16 cellular contexts compared by ENCODE assay signal in the genomic region with DNA sequence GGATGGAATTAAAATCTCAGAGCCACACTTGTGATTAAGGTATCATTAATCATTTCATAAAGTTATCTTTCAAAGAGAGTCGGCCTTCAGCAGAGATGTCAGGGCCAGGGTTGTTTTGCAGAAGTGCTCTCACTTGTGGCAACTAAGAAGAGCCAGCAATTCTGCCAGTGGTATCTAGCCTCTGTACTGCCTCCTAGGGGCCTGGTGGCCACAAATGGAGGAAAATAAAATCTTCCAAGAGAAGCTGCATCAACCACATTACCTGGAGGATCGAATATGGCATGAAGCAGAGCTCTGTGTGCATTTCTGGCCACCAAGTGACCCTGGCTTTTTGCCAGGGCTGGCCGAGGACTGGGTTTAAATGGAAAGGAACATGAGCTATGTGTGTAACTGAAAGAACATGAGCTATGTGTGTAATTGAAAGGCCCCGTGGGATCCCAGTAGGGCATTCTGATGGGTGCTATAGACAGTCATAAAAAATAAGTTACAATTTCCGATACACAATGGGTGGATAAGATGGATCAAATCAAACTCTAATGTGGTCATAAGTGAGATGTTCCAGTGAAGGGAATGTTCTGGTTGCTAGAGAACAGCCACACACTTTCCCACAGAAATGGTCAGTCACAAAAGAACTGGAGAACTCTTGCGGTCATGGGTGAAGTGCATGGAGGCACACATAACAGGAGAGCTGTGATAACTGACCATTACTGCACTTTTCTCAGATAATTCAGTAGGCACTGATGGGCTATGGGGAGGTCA.
DNase-seq lines count a peak whose midpoint lies in the region; ATAC-seq, FAIRE-seq and TF ChIP-seq lines count a peak whose summit lies in the region.
"Had no signal": no experiment of that assay in that cellular context is flagged by ENCODE, and none has a peak within 500 bp of the region (broad histone marks: within the 10 kb centered on the region; RNA-seq: fewer than 3 reads in every experiment).

No MANE protein-coding gene starts in this region.

- H3K36me3 ChIP-seq in bronchial epithelial cell (ENCODE audit: control insufficient read depth, insufficient read depth, low read length) (no peaks in the 10 kb centered on the region), psoas muscle (ENCODE audit: insufficient read depth in 1 of 2, low read depth in 1 of 2) (no peaks in the 10 kb centered on the region)
- H3K36me3 ChIP-seq: adrenal gland, upper lobe of right lung had no signal

- DNase-seq in NCI-H1092 treated with DMSO at 0.1 percent for 48 hours (lab: John Stamatoyannopoulos, UW): peak; percentile 8
- no peak for DNase-seq in NCI-H1092 (lab: John Stamatoyannopoulos, UW)
- DNase-seq in LNCaP clone FGC (ENCODE audit: low read depth): no peak
- no peak for DNase-seq in bronchial epithelial cell (ENCODE audit: low read depth)
- no peak for DNase-seq in psoas muscle
- no peak for DNase-seq in SKM-1 treated with dmso at 0.1 percent for 144 hours (lab: John Stamatoyannopoulos, UW; ENCODE audit: unreplicated experiment)
- no peak for DNase-seq in DMS153 treated with DMSO at 0.1 percent for 48 hours (lab: John Stamatoyannopoulos, UW; ENCODE audit: unreplicated experiment)
- no peak for DNase-seq in activated CD4-positive, alpha-beta T cell treated with anti-CD3 and anti-CD28 coated beads, Interleukin-2, amount 50 U/mL, for 4 hours
- DNase-seq: DMS153; effector memory CD4-positive, alpha-beta T cell; glutamatergic neuron; nephron progenitor cell; upper lobe of right lung had no signal

- H3K4me1 ChIP-seq in psoas muscle: no peaks in the 10 kb centered on the region
- H3K4me1 ChIP-seq: upper lobe of right lung had no signal

- no peaks in the 10 kb centered on the region for H3K27me3 ChIP-seq in bronchial epithelial cell (ENCODE audit: control insufficient read depth, insufficient read depth, low read length)
- no peaks in the 10 kb centered on the region for H3K27me3 ChIP-seq in psoas muscle (ENCODE audit: insufficient read depth in 3 of 3, low read length in 2 of 3)
- H3K27me3 ChIP-seq: adrenal gland, upper lobe of right lung had no signal

- no peak overlapping the region for H3K27ac ChIP-seq in psoas muscle
- H3K27ac ChIP-seq: adrenal gland, upper lobe of right lung had no signal

- no peak overlapping the region for H3K4me3 ChIP-seq in LNCaP clone FGC (ENCODE audit: low read depth, low read length)
- H3K4me3 ChIP-seq in bronchial epithelial cell (ENCODE audit: low read depth, low read length): no peak overlapping the region
- no peak overlapping the region for H3K4me3 ChIP-seq in psoas muscle
- H3K4me3 ChIP-seq: A549, adrenal gland, upper lobe of right lung had no signal

- peak; percentile 25; the same call in 1 of the 2 replicates for TF ChIP-seq CTCF in LNCaP clone FGC (IDR thresholded peaks at IDR 0.05; ENCODE audit: control insufficient read depth, extremely low read depth, insufficient read depth)
- TF ChIP-seq CTCF in bronchial epithelial cell (IDR thresholded peaks at IDR 0.05; ENCODE audit: insufficient read depth, low read length, severe bottlenecking): peak; percentile 30
- peak; percentile 18 for TF ChIP-seq CTCF in psoas muscle (IDR thresholded peaks at IDR 0.05)

- 57 to 68% (median 59%) methylated on average over 6 of the region's 6 CpGs for WGBS in psoas muscle, 3 donors

- ATAC-seq in psoas muscle: no peak
- ATAC-seq: A549, left colon, upper lobe of right lung had no signal

- H3K9me3 ChIP-seq in psoas muscle: no peaks in the 10 kb centered on the region
- H3K9me3 ChIP-seq: A549, adrenal gland, upper lobe of right lung had no signal

- FAIRE-seq in bronchial epithelial cell (lab: Jason Lieb, UNC): peak; percentile 7
- FAIRE-seq: A549 had no signal

- intact Hi-C loops in psoas muscle (cut with DNase I): no loop called here
